ENCODE assay signal across 18 cellular contexts in genomic region chr5:144510845-144511580, GRCh38.
DNase-seq lines count a peak whose midpoint lies in the region; ATAC-seq and TF ChIP-seq lines count a peak whose summit lies in the region.
"Had no signal": no experiment of that assay in that cellular context is flagged by ENCODE, and none has a peak within 500 bp of the region (broad histone marks: within the 10 kb centered on the region; RNA-seq: fewer than 3 reads in every experiment).

No MANE protein-coding gene starts in this region.

- peaks cover 29% of the 10 kb centered on the region for H3K4me1 Mint-ChIP-seq in HFFc6 (ENCODE audit: low read depth)
- H3K4me1 Mint-ChIP-seq in WTC11 = no peaks in the 10 kb centered on the region; the same call in 1 of the 2 replicates
- H3K4me1 Mint-ChIP-seq: CD8-positive, alpha-beta memory T cell had no signal

- CTCF ChIA-PET in WTC11 (lab: Charles Lee) = no interaction called here

- H3K4me3 Mint-ChIP-seq in HFFc6 (peak overlapping the region; percentile 5; the same call in 1 of the 2 replicates), WTC11 (no peak overlapping the region)
- H3K4me3 Mint-ChIP-seq: CD8-positive, alpha-beta memory T cell had no signal

- TF ChIP-seq CTCF in HFFc6 (IDR thresholded peaks at IDR 0.05) (no peak), neural cell (IDR thresholded peaks at IDR 0.05; ENCODE audit: poor library complexity, severe bottlenecking) (no peak), WTC11 (IDR thresholded peaks at IDR 0.05) (no peak)

- H3K9me3 Mint-ChIP-seq in HFFc6 (no peaks in the 10 kb centered on the region), WTC11 (peaks cover 3% of the 10 kb centered on the region; the same call in 1 of the 2 replicates)

- no peak for TF ChIP-seq RAD21 in neural cell (conservative IDR thresholded peaks at IDR 0.05)

- H3K36me3 Mint-ChIP-seq in HFFc6 (ENCODE audit: low read depth) (0 out of 2 replicates have a peak, but pooled peaks cover 6% of the 10 kb centered on the region), WTC11 (no peaks in the 10 kb centered on the region)
- H3K36me3 Mint-ChIP-seq: CD8-positive, alpha-beta memory T cell had no signal

- H3K36me3 ChIP-seq in adipocyte (ENCODE audit: control insufficient read depth, insufficient read depth, low read length, severe bottlenecking) (no peaks in the 10 kb centered on the region), neural cell (ENCODE audit: insufficient read depth, low read length) (no peaks in the 10 kb centered on the region)

- H3K27me3 Mint-ChIP-seq in HFFc6 (ENCODE audit: insufficient read depth) (no peaks in the 10 kb centered on the region; the same call in 1 of the 2 replicates), WTC11 (ENCODE audit: low read depth) (peaks cover 94% of the 10 kb centered on the region)
- H3K27me3 Mint-ChIP-seq: CD8-positive, alpha-beta memory T cell had no signal

- no peaks in the 10 kb centered on the region for H3F3A ChIP-seq in neural cell (ENCODE audit: insufficient read depth, low read length, poor library complexity, severe bottlenecking)

- POLR2A ChIA-PET in WTC11 (lab: Charles Lee) = no interaction called here

- H3K27ac Mint-ChIP-seq in HFFc6 (no peak overlapping the region), WTC11 (no peak overlapping the region)
- H3K27ac Mint-ChIP-seq: CD8-positive, alpha-beta memory T cell had no signal

- no peak overlapping the region for H3K9ac ChIP-seq in adipocyte (ENCODE audit: low read length)
- no peak overlapping the region for H3K9ac ChIP-seq in neural cell (ENCODE audit: low read length)

- H3K9me2 ChIP-seq in neural cell (ENCODE audit: insufficient read depth, low read length) = no peaks in the 10 kb centered on the region

- H3K27me3 ChIP-seq in adipocyte (replicated peaks; ENCODE audit: control insufficient read depth, insufficient read depth, low read length) (no peaks in the 10 kb centered on the region), neural cell (ENCODE audit: insufficient read depth, low read depth, low read length) (no peaks in the 10 kb centered on the region)

- no peak overlapping the region for H3K27ac ChIP-seq in neural cell (ENCODE audit: low read length)
- H3K27ac ChIP-seq: HL-60 had no signal

- H3K9me3 ChIP-seq in adipocyte (ENCODE audit: control insufficient read depth, low read length) (no peaks in the 10 kb centered on the region), neural cell (ENCODE audit: low read length) (no peaks in the 10 kb centered on the region)

- no peaks in the 10 kb centered on the region for H3K79me2 ChIP-seq in neural cell (replicated peaks; ENCODE audit: insufficient read depth, low read length)

- no peak for DNase-seq in HFFc6
- DNase-seq in adipocyte (ENCODE audit: low read depth) = peak; percentile 24
- DNase-seq in retina = peak; percentile 38
- DNase-seq in cerebellar cortex (ENCODE audit: low spot score) = no peak
- DNase-seq in WTC11 (ENCODE audit: low spot score) = no peak
- DNase-seq: C1 segment of cervical spinal cord; CD8-positive, alpha-beta memory T cell; NCI-H1105; NCI-H2081 treated with DMSO at 0.1 percent for 48 hours; NCI-H446 treated with DMSO at 0.1 percent for 48 hours; NCI-H69; NK-92 treated with Interleukin-12 subunit alpha and Interleukin-12 subunit beta, amount 100 ng/mL, for 24 hours; Right ventricle myocardium superior had no signal

- no peak overlapping the region for H3K4me2 ChIP-seq in neural cell (ENCODE audit: low read length)

- no peak overlapping the region for H2AFZ ChIP-seq in neural cell (ENCODE audit: low read depth, low read length)

- ATAC-seq in HG02840 (IDR thresholded peaks at IDR 0.05; ENCODE audit: low FRiP score, unreplicated experiment) = no peak
- ATAC-seq in WTC11 = no peak
- ATAC-seq in HG03378 (IDR thresholded peaks at IDR 0.05; ENCODE audit: unreplicated experiment) = no peak
- ATAC-seq: K562 had no signal

- peak; percentile 82 for TF ChIP-seq EP300 in neural cell (conservative IDR thresholded peaks at IDR 0.05; ENCODE audit: poor library complexity, severe bottlenecking)

- no peaks in the 10 kb centered on the region for H4K20me1 ChIP-seq in neural cell (ENCODE audit: insufficient read depth)

- H3K4me3 ChIP-seq in adipocyte (ENCODE audit: low read length) (no peak overlapping the region), neural cell (ENCODE audit: low read length) (no peak overlapping the region)
- H3K4me3 ChIP-seq: K562 had no signal

- H3K4me1 ChIP-seq in adipocyte (ENCODE audit: control insufficient read depth, insufficient read depth, low read length) = no peaks in the 10 kb centered on the region

TF ChIP-seq in neural cell, 6 proteins besides CTCF, POLR2A, EP300 and RAD21:
- peak; percentile 60 for TF ChIP-seq POLR2AphosphoS5 (IDR thresholded peaks at IDR 0.05)
- no peak for TF ChIP-seq SMC3 (conservative IDR thresholded peaks at IDR 0.05; ENCODE audit: poor library complexity)

TF ChIP-seq in WTC11, 78 proteins besides CTCF, POLR2A, EP300 and RAD21:
- TF ChIP-seq HMGXB4 (CRISPR knock-in tag; IDR thresholded peaks at IDR 0.05) (no peak), USF1 (CRISPR knock-in tag; IDR thresholded peaks at IDR 0.05) (no peak), ZNF425 (CRISPR knock-in tag; conservative IDR thresholded peaks at IDR 0.05) (no peak)

Comparison
In these comparisons a context has a peak if more than half of its experiments do, and no peak if none do; other contexts are left out.
1. DNase-seq: peak in adipocyte (single experiment) and retina (single experiment); none in HFFc6 (single experiment), cerebellar cortex (single experiment) and WTC11 (single experiment).